ENCODE assay signal across 26 cellular contexts in genomic region chr5:176979669-176980068, GRCh38.
"Had no signal": no experiment of that assay in that cellular context is flagged by ENCODE, and none has a peak within 500 bp of the region (broad histone marks: within the 10 kb centered on the region; RNA-seq: fewer than 3 reads in every experiment).

No MANE protein-coding gene starts in this region.

- H3K27me3 ChIP-seq: body of pancreas, heart right ventricle, neutrophil, pancreas, right atrium auricular region, stomach, suprapubic skin, transverse colon had no signal

- H3K27me3 Mint-ChIP-seq: activated B cell treated with CpG ODN at 0.5 μM for 24 hours; activated CD4-positive, alpha-beta T cell treated with anti-CD3 and anti-CD28 coated beads, Interleukin-2, amount 10 ng/mL, durations not matched to agents 7 days and 5 days; activated naive CD4-positive, alpha-beta T cell treated with anti-CD3 and anti-CD28 coated beads, Interleukin-2, amount 50 U/mL, for 24 hours; dendritic cell treated with granulocyte-macrophage colony-stimulating factor and Interleukin-4, amounts not matched to agents 40 ng/mL and 50 ng/mL, for 4 days had no signal

- H3K9me3 ChIP-seq: body of pancreas, heart right ventricle, neutrophil, pancreas, psoas muscle, right atrium auricular region, stomach, suprapubic skin, transverse colon had no signal

- H3K27ac ChIP-seq: body of pancreas, heart right ventricle, neutrophil, pancreas, psoas muscle, right atrium auricular region, stomach, suprapubic skin, transverse colon had no signal

- H3K4me1 ChIP-seq: body of pancreas, pancreas, stomach, suprapubic skin, transverse colon had no signal

- DNase-seq: activated B cell treated with CpG ODN at 0.5 μM for 24 hours; activated CD4-positive, alpha-beta T cell treated with anti-CD3 and anti-CD28 coated beads, Interleukin-2, amount 10 ng/mL, durations not matched to agents 7 days and 5 days; activated CD8-positive, alpha-beta memory T cell treated with anti-CD3 and anti-CD28 coated beads, Interleukin-2, amount 50 U/mL, for 4 hours; activated gamma-delta T cell treated with Interleukin-2 at 50 U/mL for 16 hours; anterior cingulate cortex; body of pancreas; effector CD4-positive, alpha-beta T cell; erythroblast; foreskin fibroblast; heart right ventricle; islet precursor cell; left cardiac atrium; psoas muscle; stimulated activated CD4-positive, alpha-beta T cell treated with anti-CD3 and anti-CD28 coated beads, Interleukin-12 subunit alpha, Interleukin-12 subunit beta, amount 100 ng/mL, for 4 hours; stimulated activated CD4-positive, alpha-beta T cell treated with anti-CD3 and anti-CD28 coated beads, Interleukin-4, amount 100 ng/mL, for 4 hours; stomach; transverse colon had no signal

- H3K27ac Mint-ChIP-seq: activated B cell treated with CpG ODN at 0.5 μM for 24 hours; activated CD4-positive, alpha-beta T cell treated with anti-CD3 and anti-CD28 coated beads, Interleukin-2, amount 10 ng/mL, durations not matched to agents 7 days and 5 days; activated naive CD4-positive, alpha-beta T cell treated with anti-CD3 and anti-CD28 coated beads, Interleukin-2, amount 50 U/mL, for 24 hours; activated T-helper 1 cell treated with anti-CD3 and anti-CD28 coated beads, Interleukin-12 subunit alpha, Interleukin-12 subunit beta, Interleukin-2, Interleukin-4 antibody, amounts not matched to agents 30 ng/mL and 10 ng/mL and 1 ng/mL, durations not matched to agents 14 hours and 24 hours and 36 hours; dendritic cell treated with granulocyte-macrophage colony-stimulating factor and Interleukin-4, amounts not matched to agents 40 ng/mL and 50 ng/mL, for 4 days; nephron; T-helper 1 cell treated with Interleukin-12 subunit alpha and Interleukin-12 subunit beta and Interleukin-4 antibody, amounts not matched to agents 30 μg/mL and 1 μg/mL, for 36 hours had no signal

- H3K4me3 ChIP-seq: body of pancreas, heart right ventricle, pancreas, psoas muscle, right atrium auricular region, stomach, suprapubic skin, transverse colon had no signal

- H3K4me3 Mint-ChIP-seq: activated B cell treated with CpG ODN at 0.5 μM for 24 hours; activated CD4-positive, alpha-beta T cell treated with anti-CD3 and anti-CD28 coated beads, Interleukin-2, amount 10 ng/mL, durations not matched to agents 7 days and 5 days; activated naive CD4-positive, alpha-beta T cell treated with anti-CD3 and anti-CD28 coated beads, Interleukin-2, amount 50 U/mL, for 24 hours; activated T-helper 1 cell treated with anti-CD3 and anti-CD28 coated beads, Interleukin-12 subunit alpha, Interleukin-12 subunit beta, Interleukin-2, Interleukin-4 antibody, amounts not matched to agents 30 ng/mL and 10 ng/mL and 1 ng/mL, durations not matched to agents 14 hours and 24 hours and 36 hours; dendritic cell treated with granulocyte-macrophage colony-stimulating factor and Interleukin-4, amounts not matched to agents 40 ng/mL and 50 ng/mL, for 4 days; nephron; T-helper 1 cell treated with Interleukin-12 subunit alpha and Interleukin-12 subunit beta and Interleukin-4 antibody, amounts not matched to agents 30 μg/mL and 1 μg/mL, for 36 hours had no signal

- H3K9me3 Mint-ChIP-seq: activated B cell treated with CpG ODN at 0.5 μM for 24 hours; activated CD4-positive, alpha-beta T cell treated with anti-CD3 and anti-CD28 coated beads, Interleukin-2, amount 10 ng/mL, durations not matched to agents 7 days and 5 days; activated naive CD4-positive, alpha-beta T cell treated with anti-CD3 and anti-CD28 coated beads, Interleukin-2, amount 50 U/mL, for 24 hours; activated T-helper 1 cell treated with anti-CD3 and anti-CD28 coated beads, Interleukin-12 subunit alpha, Interleukin-12 subunit beta, Interleukin-2, Interleukin-4 antibody, amounts not matched to agents 30 ng/mL and 10 ng/mL and 1 ng/mL, durations not matched to agents 14 hours and 24 hours and 36 hours; T-helper 1 cell treated with Interleukin-12 subunit alpha and Interleukin-12 subunit beta and Interleukin-4 antibody, amounts not matched to agents 30 μg/mL and 1 μg/mL, for 36 hours had no signal

- ATAC-seq: body of pancreas, heart right ventricle, left cardiac atrium, pancreas, psoas muscle had no signal

- H3K4me1 Mint-ChIP-seq: nephron had no signal
